Comparison of ENCODE assay signal across 34 cellular contexts in genomic region chr3:41094351-41094750, GRCh38.
"Had no signal": no experiment of that assay in that cellular context is flagged by ENCODE, and none has a peak within 500 bp of the region (broad histone marks: within the 10 kb centered on the region; RNA-seq: fewer than 3 reads in every experiment).

No MANE protein-coding gene starts in this region.

- H3K9me3 ChIP-seq: adrenal gland, body of pancreas had no signal

- ATAC-seq: activated CD4-positive, CD25-positive, alpha-beta regulatory T cell treated with anti-CD3 and anti-CD28 coated beads, Interleukin-2, amount 50 U/mL, for 24 hours; activated CD8-positive, alpha-beta memory T cell treated with anti-CD3 and anti-CD28 coated beads, Interleukin-2, amount 10 ng/mL, durations not matched to agents 7 days and 5 days; activated CD8-positive, alpha-beta T cell treated with anti-CD3 and anti-CD28 coated beads for 36 hours; activated naive CD8-positive, alpha-beta T cell treated with anti-CD3 and anti-CD28 coated beads, Interleukin-2, amount 50 U/mL, for 24 hours; body of pancreas; esophagus mucosa; T-helper 17 cell had no signal

- DNase-seq: activated B cell treated with CpG ODN at 0.5 μM for 24 hours; activated CD4-positive, alpha-beta T cell treated with anti-CD3 and anti-CD28 coated beads for 48 hours; activated CD4-positive, alpha-beta T cell treated with anti-CD3 and anti-CD28 coated beads, Interleukin-2, amount 50 U/mL, for 1 hour; activated CD4-positive, alpha-beta T cell treated with anti-CD3 and anti-CD28 coated beads, Interleukin-2, amount 50 U/mL, for 48 hours; activated CD8-positive, alpha-beta memory T cell treated with anti-CD3 and anti-CD28 coated beads, Interleukin-2, amount 10 ng/mL, durations not matched to agents 7 days and 5 days; activated CD8-positive, alpha-beta memory T cell treated with anti-CD3 and anti-CD28 coated beads, Interleukin-2, amount 50 U/mL, for 4 hours; activated CD8-positive, alpha-beta T cell treated with anti-CD3 and anti-CD28 coated beads for 36 hours; activated effector memory CD4-positive, alpha-beta T cell treated with anti-CD3 and anti-CD28 coated beads, Interleukin-2, amount 50 U/mL, for 16 hours; activated naive CD4-positive, alpha-beta T cell treated with anti-CD3 and anti-CD28 coated beads for 36 hours; activated naive CD8-positive, alpha-beta T cell treated with anti-CD3 and anti-CD28 coated beads for 36 hours; activated naive CD8-positive, alpha-beta T cell treated with anti-CD3 and anti-CD28 coated beads, Interleukin-2, amount 50 U/mL, for 24 hours; activated T-cell treated with anti-CD3 and anti-CD28 coated beads, Interleukin-2, amount 50 U/mL, for 1 hour; activated T-cell treated with anti-CD3 and anti-CD28 coated beads, Interleukin-2, amount 50 U/mL, for 48 hours; adrenal gland; amygdala; aorta; body of pancreas; central memory CD4-positive, alpha-beta T cell; cortex of kidney; dermis blood vessel endothelial cell; effector CD8-positive, alpha-beta T cell; foreskin fibroblast; head of caudate nucleus; T-helper 1 cell; T-helper 17 cell; T1000; WERI-Rb-1 had no signal

- H3K9me3 Mint-ChIP-seq: activated B cell treated with CpG ODN at 0.5 μM for 24 hours; activated CD8-positive, alpha-beta T cell treated with anti-CD3 and anti-CD28 coated beads for 36 hours; activated naive CD4-positive, alpha-beta T cell treated with anti-CD3 and anti-CD28 coated beads for 36 hours; activated naive CD4-positive, alpha-beta T cell treated with anti-CD3 and anti-CD28 coated beads, Interleukin-2, amount 50 U/mL, for 24 hours; activated naive CD8-positive, alpha-beta T cell treated with anti-CD3 and anti-CD28 coated beads for 36 hours; activated naive CD8-positive, alpha-beta T cell treated with anti-CD3 and anti-CD28 coated beads, Interleukin-2, amount 50 U/mL, for 24 hours; activated T-helper 1 cell treated with anti-CD3 and anti-CD28 coated beads, Interleukin-12 subunit alpha, Interleukin-12 subunit beta, Interleukin-2, Interleukin-4 antibody, amounts not matched to agents 30 ng/mL and 10 ng/mL and 1 ng/mL, durations not matched to agents 14 hours and 24 hours and 36 hours; activated T-helper 2 cell treated with anti-CD3 and anti-CD28 coated beads, Interferon-gamma antibody, Interleukin-2, Interleukin-4, amounts not matched to agents 10 μg/mL and 5 μg/mL and 100 μg/mL, durations not matched to agents 14 hours and 24 hours and 36 hours; T-helper 2 cell treated with Interferon-gamma antibody and Interleukin-4, amounts not matched to agents 5 μg/mL and 100 μg/mL, for 36 hours had no signal

- H3K4me1 Mint-ChIP-seq: activated B cell treated with CpG ODN at 0.5 μM for 24 hours; activated CD8-positive, alpha-beta memory T cell treated with anti-CD3 and anti-CD28 coated beads, Interleukin-2, amount 10 ng/mL, durations not matched to agents 7 days and 5 days; activated naive CD4-positive, alpha-beta T cell treated with anti-CD3 and anti-CD28 coated beads, Interleukin-2, amount 50 U/mL, for 24 hours; activated naive CD8-positive, alpha-beta T cell treated with anti-CD3 and anti-CD28 coated beads for 36 hours; activated naive CD8-positive, alpha-beta T cell treated with anti-CD3 and anti-CD28 coated beads, Interleukin-2, amount 50 U/mL, for 24 hours; T-helper 17 cell had no signal

- H3K27ac Mint-ChIP-seq: activated B cell treated with CpG ODN at 0.5 μM for 24 hours; activated CD8-positive, alpha-beta memory T cell treated with anti-CD3 and anti-CD28 coated beads, Interleukin-2, amount 10 ng/mL, durations not matched to agents 7 days and 5 days; activated CD8-positive, alpha-beta T cell treated with anti-CD3 and anti-CD28 coated beads for 36 hours; activated naive CD4-positive, alpha-beta T cell treated with anti-CD3 and anti-CD28 coated beads for 36 hours; activated naive CD4-positive, alpha-beta T cell treated with anti-CD3 and anti-CD28 coated beads, Interleukin-2, amount 50 U/mL, for 24 hours; activated naive CD8-positive, alpha-beta T cell treated with anti-CD3 and anti-CD28 coated beads for 36 hours; activated naive CD8-positive, alpha-beta T cell treated with anti-CD3 and anti-CD28 coated beads, Interleukin-2, amount 50 U/mL, for 24 hours; activated T-helper 1 cell treated with anti-CD3 and anti-CD28 coated beads, Interleukin-12 subunit alpha, Interleukin-12 subunit beta, Interleukin-2, Interleukin-4 antibody, amounts not matched to agents 30 ng/mL and 10 ng/mL and 1 ng/mL, durations not matched to agents 14 hours and 24 hours and 36 hours; activated T-helper 2 cell treated with anti-CD3 and anti-CD28 coated beads, Interferon-gamma antibody, Interleukin-2, Interleukin-4, amounts not matched to agents 10 μg/mL and 5 μg/mL and 100 μg/mL, durations not matched to agents 14 hours and 24 hours and 36 hours; T-helper 17 cell; T-helper 2 cell treated with Interferon-gamma antibody and Interleukin-4, amounts not matched to agents 5 μg/mL and 100 μg/mL, for 36 hours had no signal

- H3K27me3 ChIP-seq: adrenal gland, body of pancreas, cardiac muscle cell had no signal

- H3K27ac ChIP-seq: adrenal gland, body of pancreas, cardiac muscle cell, WERI-Rb-1 had no signal

- H3K27me3 Mint-ChIP-seq: activated B cell treated with CpG ODN at 0.5 μM for 24 hours; activated CD8-positive, alpha-beta memory T cell treated with anti-CD3 and anti-CD28 coated beads, Interleukin-2, amount 10 ng/mL, durations not matched to agents 7 days and 5 days; activated CD8-positive, alpha-beta T cell treated with anti-CD3 and anti-CD28 coated beads for 36 hours; activated naive CD4-positive, alpha-beta T cell treated with anti-CD3 and anti-CD28 coated beads, Interleukin-2, amount 50 U/mL, for 24 hours; activated naive CD8-positive, alpha-beta T cell treated with anti-CD3 and anti-CD28 coated beads for 36 hours; activated naive CD8-positive, alpha-beta T cell treated with anti-CD3 and anti-CD28 coated beads, Interleukin-2, amount 50 U/mL, for 24 hours had no signal

- H3K4me1 ChIP-seq: adrenal gland, body of pancreas had no signal

- H3K4me3 Mint-ChIP-seq: activated B cell treated with CpG ODN at 0.5 μM for 24 hours; activated CD8-positive, alpha-beta memory T cell treated with anti-CD3 and anti-CD28 coated beads, Interleukin-2, amount 10 ng/mL, durations not matched to agents 7 days and 5 days; activated CD8-positive, alpha-beta T cell treated with anti-CD3 and anti-CD28 coated beads for 36 hours; activated naive CD4-positive, alpha-beta T cell treated with anti-CD3 and anti-CD28 coated beads for 36 hours; activated naive CD4-positive, alpha-beta T cell treated with anti-CD3 and anti-CD28 coated beads, Interleukin-2, amount 50 U/mL, for 24 hours; activated naive CD8-positive, alpha-beta T cell treated with anti-CD3 and anti-CD28 coated beads for 36 hours; activated naive CD8-positive, alpha-beta T cell treated with anti-CD3 and anti-CD28 coated beads, Interleukin-2, amount 50 U/mL, for 24 hours; activated T-helper 1 cell treated with anti-CD3 and anti-CD28 coated beads, Interleukin-12 subunit alpha, Interleukin-12 subunit beta, Interleukin-2, Interleukin-4 antibody, amounts not matched to agents 30 ng/mL and 10 ng/mL and 1 ng/mL, durations not matched to agents 14 hours and 24 hours and 36 hours; T-helper 17 cell; T-helper 2 cell treated with Interferon-gamma antibody and Interleukin-4, amounts not matched to agents 5 μg/mL and 100 μg/mL, for 36 hours had no signal

- H3K36me3 Mint-ChIP-seq: activated CD8-positive, alpha-beta memory T cell treated with anti-CD3 and anti-CD28 coated beads, Interleukin-2, amount 10 ng/mL, durations not matched to agents 7 days and 5 days; activated naive CD4-positive, alpha-beta T cell treated with anti-CD3 and anti-CD28 coated beads, Interleukin-2, amount 50 U/mL, for 24 hours; activated naive CD8-positive, alpha-beta T cell treated with anti-CD3 and anti-CD28 coated beads for 36 hours had no signal
